2 cellular contexts compared by ENCODE assay signal in genomic region chr4:75192182-75192581, GRCh38.
DNase-seq lines count a peak whose midpoint lies in the region; ATAC-seq, FAIRE-seq and TF ChIP-seq lines count a peak whose summit lies in the region.
"Not testable (repeated sequence)": the region's sequence is repeated elsewhere in the genome, so short reads cannot be mapped to it uniquely, and the experiment has no call there.

No MANE protein-coding gene starts in this region.

- not testable (repeated sequence) for H3K27ac ChIP-seq in A549; HEK293 (ENCODE audit: extremely low read depth, low read depth, low read length)

- WGBS in A549 (ENCODE audit: missing lambda C conversion rate), result 54% methylated on average over 2 of the region's 2 CpGs

- TF ChIP-seq CTCF in A549 (IDR thresholded peaks at IDR 0.05); HEK293 (tag by site-specific recombination; IDR thresholded peaks at IDR 0.05): not testable (repeated sequence)

- DNase-seq in A549 (ENCODE audit: low read depth in 1 of 2, low spot score in 1 of 2), result not testable (repeated sequence)

- H3K36me3 ChIP-seq in HEK293 (ENCODE audit: control insufficient read depth in 2 of 2, insufficient read depth in 1 of 2, low read length in 2 of 2), result not testable (repeated sequence)

- TF ChIP-seq RAD21 in A549 (conservative IDR thresholded peaks at IDR 0.05 in 1 of 2, IDR thresholded peaks at IDR 0.05 in 1 of 2), result not testable (repeated sequence)

- ATAC-seq in A549, result not testable (repeated sequence)

- TF ChIP-seq POLR2A in A549 (IDR thresholded peaks at IDR 0.05; ENCODE audit: low read length), result not testable (repeated sequence)

- TF ChIP-seq EP300 in A549 (IDR thresholded peaks at IDR 0.05), result not testable (repeated sequence)

- H3K4me1 ChIP-seq in A549; HEK293 (ENCODE audit: control insufficient read depth, insufficient read depth, low read length): not testable (repeated sequence)

- H3K4me3 ChIP-seq in A549; HEK293 (ENCODE audit: low read depth, low read length): not testable (repeated sequence)

- POLR2A ChIA-PET in A549 (lab: Yijun Ruan, JAX); HEK293 (lab: Yijun Ruan, JAX): not testable (repeated sequence)

- not testable (repeated sequence) for H3K9me3 ChIP-seq in A549; HEK293 (ENCODE audit: control insufficient read depth, insufficient read depth, low read depth, low read length)

- not testable (repeated sequence) for H3K4me2 ChIP-seq in A549

- CTCF ChIA-PET in A549 (lab: Yijun Ruan, JAX); HEK293 (lab: Yijun Ruan, JAX): not testable (repeated sequence)

- not testable (repeated sequence) for FAIRE-seq in A549 (lab: Jason Lieb, UNC)

TF ChIP-seq in A549, 52 proteins besides CTCF, POLR2A, EP300 and RAD21:
- peak; percentile 51; the same call in 1 of the 2 replicates for TF ChIP-seq ZC3H11A (IDR thresholded peaks at IDR 0.05)

TF ChIP-seq in HEK293, 187 proteins besides CTCF, POLR2A, EP300 and RAD21:
- TF ChIP-seq ZNF654 (tag by site-specific recombination; IDR thresholded peaks at IDR 0.05; ENCODE audit: low read depth) (0 out of 2 replicates have a peak, but pooled peaks have one; percentile 9), ZNF202 (tag by site-specific recombination; IDR thresholded peaks at IDR 0.05; ENCODE audit: borderline replicate concordance) (0 out of 2 replicates have a peak, but pooled peaks have one; percentile 36), ZNF433 (tag by site-specific recombination; IDR thresholded peaks at IDR 0.05; ENCODE audit: low read depth) (peak; percentile 27; the same call in 1 of the 2 replicates), ZNF510 (tag by site-specific recombination; IDR thresholded peaks at IDR 0.05; ENCODE audit: insufficient replicate concordance) (peak; percentile 36), ZNF623 (tag by site-specific recombination; IDR thresholded peaks at IDR 0.05) (peak; percentile 47), ZNF140 (tag by site-specific recombination; IDR thresholded peaks at IDR 0.05) (peak; percentile 74; the same call in 1 of the 2 replicates), ZNF555 (tag by site-specific recombination; conservative IDR thresholded peaks at IDR 0.05) (peak; percentile 33; the same call in 1 of the 2 replicates), ZNF394 (tag by site-specific recombination; IDR thresholded peaks at IDR 0.05; ENCODE audit: borderline replicate concordance) (peak; percentile 72; the same call in 1 of the 2 replicates), ZNF426 (tag by site-specific recombination; IDR thresholded peaks at IDR 0.05) (peak; percentile 58), ZNF518A (tag by site-specific recombination; conservative IDR thresholded peaks at IDR 0.05; ENCODE audit: low read depth) (peak; percentile 74), ZBTB11 (tag by site-specific recombination; conservative IDR thresholded peaks at IDR 0.05; ENCODE audit: low read depth) (peak; percentile 53), ZBTB8A (tag by site-specific recombination; IDR thresholded peaks at IDR 0.05) (peak; percentile 35; the same call in 1 of the 2 replicates)
